10 cellular contexts compared by ENCODE assay signal in genomic region chr5:135489466-135490244, GRCh38. TPM values are rescaled to one million over a fixed set of nuclear protein-coding genes. Genes with fewer than 3 reads are reported as not detected.
DNase-seq lines count a peak whose midpoint lies in the region; ATAC-seq and TF ChIP-seq lines count a peak whose summit lies in the region.
"Had no signal": no experiment of that assay in that cellular context is flagged by ENCODE, and none has a peak within 500 bp of the region (broad histone marks: within the 10 kb centered on the region; RNA-seq: fewer than 3 reads in every experiment).

No MANE protein-coding gene starts in this region.

- peak overlapping the region; percentile 25 for H3K27ac Mint-ChIP-seq in activated naive CD8-positive, alpha-beta T cell treated with anti-CD3 and anti-CD28 coated beads for 36 hours
- H3K27ac Mint-ChIP-seq in activated naive CD8-positive, alpha-beta T cell treated with anti-CD3 and anti-CD28 coated beads, Interleukin-2, amount 50 U/mL, for 24 hours = no peak overlapping the region
- H3K27ac Mint-ChIP-seq in CD8-positive, alpha-beta memory T cell = no peak overlapping the region

- POLR2A ChIA-PET in CD8-positive, alpha-beta memory T cell (lab: Charles Lee) = no interaction called here

- TF ChIP-seq POLR2A in tibial nerve (IDR thresholded peaks at IDR 0.05) = no peak

- intact Hi-C loops in ascending aorta (cut with DNase I) = loop anchor here (10.0 kb wide), 1 partner anchor 245 kb away; no protein-coding TSS in a partner anchor

- H3K36me3 ChIP-seq in ascending aorta (no peaks in the 10 kb centered on the region), mesenchymal stem cell (ENCODE audit: control insufficient read depth in 1 of 2, insufficient read depth in 2 of 2, low read depth in 1 of 2, low read length in 2 of 2) (no peaks in the 10 kb centered on the region), tibial nerve (no peaks in the 10 kb centered on the region)
- H3K36me3 ChIP-seq in CD8-positive, alpha-beta memory T cell (ENCODE audit: insufficient read depth, low read length) = no peaks in the 10 kb centered on the region
- H3K36me3 ChIP-seq: gastroesophageal sphincter, thyroid gland had no signal

- no peaks in the 10 kb centered on the region for H3K9me3 Mint-ChIP-seq in activated naive CD8-positive, alpha-beta T cell treated with anti-CD3 and anti-CD28 coated beads for 36 hours
- H3K9me3 Mint-ChIP-seq in activated naive CD8-positive, alpha-beta T cell treated with anti-CD3 and anti-CD28 coated beads, Interleukin-2, amount 50 U/mL, for 24 hours = no peaks in the 10 kb centered on the region
- peaks cover 0 to 1% (median 0%) of the 10 kb centered on the region in 5 donors for H3K9me3 Mint-ChIP-seq in CD8-positive, alpha-beta memory T cell

- H3K27me3 ChIP-seq in ascending aorta = no peaks in the 10 kb centered on the region
- peaks cover 67 to 97% of the 10 kb centered on the region in 2 experiments for H3K27me3 ChIP-seq in mesenchymal stem cell (ENCODE audit: control insufficient read depth in 1 of 2, insufficient read depth in 1 of 2, low read length in 2 of 2)
- peaks cover 0 to 59% of the 10 kb centered on the region in 2 donors for H3K27me3 ChIP-seq in tibial nerve
- peaks cover 20% of the 10 kb centered on the region for H3K27me3 ChIP-seq in CD8-positive, alpha-beta memory T cell (ENCODE audit: insufficient read depth, low read length, poor library complexity, severe bottlenecking)

- H4K91ac ChIP-seq in mesenchymal stem cell (ENCODE audit: low read length) = no peak overlapping the region

- H3K4me3 ChIP-seq in ascending aorta (peak overlapping the region; percentile 49 to 69), mesenchymal stem cell (ENCODE audit: insufficient read depth in 1 of 2, low read depth in 1 of 2, low read length in 2 of 2) (peak overlapping the region; percentile 40 to 78), tibial nerve (peak overlapping the region; percentile 25 to 58 (median 38))
- H3K4me3 ChIP-seq in CD8-positive, alpha-beta memory T cell (ENCODE audit: low read length) = no peak overlapping the region
- H3K4me3 ChIP-seq: thyroid gland had no signal

- no peak overlapping the region for H2BK15ac ChIP-seq in mesenchymal stem cell (ENCODE audit: low read depth, poor library complexity, severe bottlenecking)

- no peaks in the 10 kb centered on the region for H3K36me3 Mint-ChIP-seq in activated naive CD8-positive, alpha-beta T cell treated with anti-CD3 and anti-CD28 coated beads for 36 hours
- H3K36me3 Mint-ChIP-seq in activated naive CD8-positive, alpha-beta T cell treated with anti-CD3 and anti-CD28 coated beads, Interleukin-2, amount 50 U/mL, for 24 hours (ENCODE audit: low read depth) = peaks cover 3% of the 10 kb centered on the region
- H3K36me3 Mint-ChIP-seq in CD8-positive, alpha-beta memory T cell = peaks cover 0 to 1% (median 0%) of the 10 kb centered on the region in 3 donors

- no peak for DNase-seq in activated naive CD8-positive, alpha-beta T cell treated with anti-CD3 and anti-CD28 coated beads for 36 hours
- no peak for DNase-seq in activated naive CD8-positive, alpha-beta T cell treated with anti-CD3 and anti-CD28 coated beads, Interleukin-2, amount 50 U/mL, for 24 hours
- DNase-seq in ascending aorta (ENCODE audit: low spot score in 2 of 2) (no peak), mesenchymal stem cell (no peak), tibial nerve (ENCODE audit: low spot score in 2 of 2) (no peak), cerebellar nuclear complex (lab: John Stamatoyannopoulos, UW) (no peak)
- no peak for DNase-seq in CD8-positive, alpha-beta memory T cell
- DNase-seq: thyroid gland had no signal

- 3% methylated on average over 42 of the region's 53 CpGs for WGBS in mesenchymal stem cell
- 7 to 10% methylated on average over 52 to 53 of the region's 53 CpGs for WGBS in tibial nerve, 2 donors

- no peak overlapping the region for H2AK5ac ChIP-seq in mesenchymal stem cell (ENCODE audit: low read length, severe bottlenecking)

- no peak overlapping the region for H2BK5ac ChIP-seq in mesenchymal stem cell (ENCODE audit: low read depth, low read length, poor library complexity, severe bottlenecking)

- H3K27ac ChIP-seq in ascending aorta (no peak overlapping the region), mesenchymal stem cell (ENCODE audit: low read length, poor library complexity, severe bottlenecking) (no peak overlapping the region), tibial nerve (no peak overlapping the region)
- H3K27ac ChIP-seq in CD8-positive, alpha-beta memory T cell (ENCODE audit: low read depth, low read length) = no peak overlapping the region
- H3K27ac ChIP-seq: gastroesophageal sphincter, thyroid gland had no signal

- no peak overlapping the region for H3K23ac ChIP-seq in mesenchymal stem cell (ENCODE audit: low read length in 2 of 2)

- no peak for TF ChIP-seq EP300 in tibial nerve (IDR thresholded peaks at IDR 0.05)

- TF ChIP-seq CTCF in ascending aorta (IDR thresholded peaks at IDR 0.05) (no peak), tibial nerve (IDR thresholded peaks at IDR 0.05) (no peak)

- H3K4me2 ChIP-seq in mesenchymal stem cell (ENCODE audit: low read length, poor library complexity, severe bottlenecking) = peak overlapping the region; percentile 98

- H3K4me1 ChIP-seq in ascending aorta = peaks cover 0 to 21% of the 10 kb centered on the region in 2 donors
- peaks cover 32% of the 10 kb centered on the region for H3K4me1 ChIP-seq in mesenchymal stem cell (ENCODE audit: control insufficient read depth, insufficient read depth, low read depth, low read length)
- peaks cover 0 to 43% (median 21%) of the 10 kb centered on the region in 4 donors for H3K4me1 ChIP-seq in tibial nerve
- H3K4me1 ChIP-seq in CD8-positive, alpha-beta memory T cell (ENCODE audit: insufficient read depth, low read length) = no peaks in the 10 kb centered on the region

- no peak overlapping the region for H2AFZ ChIP-seq in mesenchymal stem cell (ENCODE audit: low read depth, low read length)

- ATAC-seq in activated naive CD8-positive, alpha-beta T cell treated with anti-CD3 and anti-CD28 coated beads, Interleukin-2, amount 50 U/mL, for 24 hours = no peak
- ATAC-seq in HG02885 (IDR thresholded peaks at IDR 0.05; ENCODE audit: poor library complexity, unreplicated experiment) = no peak
- ATAC-seq: gastroesophageal sphincter had no signal

- H2BK120ac ChIP-seq in mesenchymal stem cell (ENCODE audit: low read depth, low read length) = no peak overlapping the region

- peak overlapping the region; percentile 81 for H3K9ac ChIP-seq in mesenchymal stem cell (ENCODE audit: low read length)

- CTCF ChIA-PET in CD8-positive, alpha-beta memory T cell (lab: Charles Lee) = interaction anchor here (1.2 kb wide), 1 partner anchor 20 kb away, joined by 3 read pairs; no protein-coding TSS in a partner anchor

- no peaks in the 10 kb centered on the region for H3K79me1 ChIP-seq in mesenchymal stem cell (replicated peaks; ENCODE audit: low read length, poor library complexity, severe bottlenecking)

- H3K4me1 Mint-ChIP-seq in activated naive CD8-positive, alpha-beta T cell treated with anti-CD3 and anti-CD28 coated beads for 36 hours = peaks cover 16% of the 10 kb centered on the region
- H3K4me1 Mint-ChIP-seq in activated naive CD8-positive, alpha-beta T cell treated with anti-CD3 and anti-CD28 coated beads, Interleukin-2, amount 50 U/mL, for 24 hours = peaks cover 5% of the 10 kb centered on the region
- peaks cover 3 to 14% (median 4%) of the 10 kb centered on the region in 3 donors for H3K4me1 Mint-ChIP-seq in CD8-positive, alpha-beta memory T cell

- H3K14ac ChIP-seq in mesenchymal stem cell (ENCODE audit: low read length in 2 of 2) = no peak overlapping the region

- no peak overlapping the region for H3K4me3 Mint-ChIP-seq in activated naive CD8-positive, alpha-beta T cell treated with anti-CD3 and anti-CD28 coated beads for 36 hours
- H3K4me3 Mint-ChIP-seq in activated naive CD8-positive, alpha-beta T cell treated with anti-CD3 and anti-CD28 coated beads, Interleukin-2, amount 50 U/mL, for 24 hours = no peak overlapping the region
- H3K4me3 Mint-ChIP-seq in CD8-positive, alpha-beta memory T cell = no peak overlapping the region

- peaks cover 83% of the 10 kb centered on the region for H3K27me3 Mint-ChIP-seq in activated naive CD8-positive, alpha-beta T cell treated with anti-CD3 and anti-CD28 coated beads for 36 hours
- peaks cover 83% of the 10 kb centered on the region for H3K27me3 Mint-ChIP-seq in activated naive CD8-positive, alpha-beta T cell treated with anti-CD3 and anti-CD28 coated beads, Interleukin-2, amount 50 U/mL, for 24 hours
- H3K27me3 Mint-ChIP-seq in CD8-positive, alpha-beta memory T cell = peaks cover 41 to 95% of the 10 kb centered on the region in 2 donors

- H4K8ac ChIP-seq in mesenchymal stem cell (ENCODE audit: low read length) = no peak overlapping the region

- no peak overlapping the region for H3K4ac ChIP-seq in mesenchymal stem cell (ENCODE audit: low read depth in 1 of 2, low read length in 2 of 2)

- H3K18ac ChIP-seq in mesenchymal stem cell (ENCODE audit: low read depth in 1 of 2, low read length in 2 of 2) = no peak overlapping the region

- H2BK12ac ChIP-seq in mesenchymal stem cell (ENCODE audit: low read length in 2 of 2) = no peak overlapping the region

- H3K9me3 ChIP-seq in ascending aorta (no peaks in the 10 kb centered on the region), mesenchymal stem cell (ENCODE audit: control insufficient read depth, low read length) (no peaks in the 10 kb centered on the region), tibial nerve (no peaks in the 10 kb centered on the region)
- no peaks in the 10 kb centered on the region for H3K9me3 ChIP-seq in CD8-positive, alpha-beta memory T cell (ENCODE audit: low read length)
- H3K9me3 ChIP-seq: gastroesophageal sphincter, thyroid gland had no signal

RNA-seq across cellular contexts. Expression of gene TIFAB, which starts 37.5 kb away (rescaled TPM):
- total RNA-seq in activated naive CD8-positive, alpha-beta T cell treated with anti-CD3 and anti-CD28 coated beads for 36 hours = not detected
- not detected for total RNA-seq in ascending aorta
- not detected for polyA plus RNA-seq in mesenchymal stem cell (2013, experiment 1 of 2)
- polyA plus RNA-seq in mesenchymal stem cell (2013, experiment 2 of 2) = not detected
- not detected for total RNA-seq in tibial nerve
- total RNA-seq in CD8-positive, alpha-beta memory T cell = not detected
- polyA plus RNA-seq in CD8-positive, alpha-beta memory T cell = not detected
- total RNA-seq: gastroesophageal sphincter, thyroid gland had no signal

RNA-seq across cellular contexts. Expression of gene DCANP1, which starts 42.5 kb away (rescaled TPM):
- not detected for total RNA-seq in activated naive CD8-positive, alpha-beta T cell treated with anti-CD3 and anti-CD28 coated beads for 36 hours
- total RNA-seq in ascending aorta = not detected
- not detected for polyA plus RNA-seq in mesenchymal stem cell (2013, experiment 1 of 2)
- not detected for polyA plus RNA-seq in mesenchymal stem cell (2013, experiment 2 of 2)
- total RNA-seq in tibial nerve = not detected
- not detected for total RNA-seq in CD8-positive, alpha-beta memory T cell
- not detected for polyA plus RNA-seq in CD8-positive, alpha-beta memory T cell
- total RNA-seq: gastroesophageal sphincter, thyroid gland had no signal

RNA-seq across cellular contexts. Expression of gene NEUROG1, which starts 46.1 kb away (rescaled TPM):
- not detected for total RNA-seq in activated naive CD8-positive, alpha-beta T cell treated with anti-CD3 and anti-CD28 coated beads for 36 hours
- total RNA-seq in ascending aorta (not detected), tibial nerve (not detected)
- polyA plus RNA-seq in mesenchymal stem cell (2013, experiment 1 of 2) = not detected
- not detected for polyA plus RNA-seq in mesenchymal stem cell (2013, experiment 2 of 2)
- not detected for total RNA-seq in CD8-positive, alpha-beta memory T cell
- polyA plus RNA-seq in CD8-positive, alpha-beta memory T cell = not detected
- total RNA-seq: gastroesophageal sphincter, thyroid gland had no signal
